ENCODE assay signal across 8 cellular contexts in genomic region chr5:160421625-160422258, GRCh38. TPM values are rescaled to one million over a fixed set of nuclear protein-coding genes. Genes with fewer than 3 reads are reported as not detected.
A peak's percentile ranks its signal among the peaks of the same experiment; 100 is the strongest.
DNase-seq lines count a peak whose midpoint lies in the region; TF ChIP-seq lines count a peak whose summit lies in the region.

TSS of gene PTTG1 (plus strand) at chr5:160421855. CDS start at chr5:160422313, 458 bp downstream.

- H3K27me3 Mint-ChIP-seq in H9 (ENCODE audit: low read depth) (no peaks in the 10 kb centered on the region), neural progenitor cell (ENCODE audit: insufficient read depth, low read depth) (no peaks in the 10 kb centered on the region)

- H3K4me1 ChIP-seq in ES-I3 (ENCODE audit: insufficient read depth, low read length) (peaks cover 10% of the 10 kb centered on the region), H9 (ENCODE audit: insufficient read depth, low read length) (peaks cover 8% of the 10 kb centered on the region; the same call in 1 of the 2 replicates), neural progenitor cell (peaks cover 50% of the 10 kb centered on the region), stomach smooth muscle (ENCODE audit: control insufficient read depth, insufficient read depth, low read length) (peaks cover 7% of the 10 kb centered on the region)

- TF ChIP-seq CTCF in H9 (conservative IDR thresholded peaks at IDR 0.05) (no peak), fibroblast of villous mesenchyme (IDR thresholded peaks at IDR 0.05; ENCODE audit: insufficient read depth, low read depth, low read length) (no peak), neural progenitor cell (IDR thresholded peaks at IDR 0.05) (no peak)

- H3K36me3 Mint-ChIP-seq in H9 (ENCODE audit: insufficient read depth in 1 of 3, low read depth in 3 of 3) (peaks cover 25 to 31% (median 31%) of the 10 kb centered on the region in 3 experiments; a peak in 6 of 7 replicates), neural progenitor cell (peaks cover 7% of the 10 kb centered on the region)

- no peak within 1 kb of the TSS for H2BK120ac ChIP-seq in H9 (ENCODE audit: low read depth, low read length, poor library complexity, severe bottlenecking)

- H2BK5ac ChIP-seq in H9 (ENCODE audit: insufficient read length, low read length), result no peak within 1 kb of the TSS

- H3K9me3 Mint-ChIP-seq in H9 (no peaks in the 10 kb centered on the region), neural progenitor cell (no peaks in the 10 kb centered on the region)

- H3K27ac ChIP-seq in H9 (ENCODE audit: insufficient read length, low read depth, low read length) (no peak within 1 kb of the TSS), neural progenitor cell (no peak within 1 kb of the TSS), stomach smooth muscle (ENCODE audit: low read length) (no peak within 1 kb of the TSS)

- H3K4me3 Mint-ChIP-seq in H9 (peak within 1 kb of the TSS; percentile 91 to 92), neural progenitor cell (peak within 1 kb of the TSS; percentile 94)

- no peak within 1 kb of the TSS for H4K5ac ChIP-seq in H9 (ENCODE audit: insufficient read length, low read depth, low read length)

- H3K27me3 ChIP-seq in H9 (ENCODE audit: insufficient read depth, low read length), result no peaks in the 10 kb centered on the region
- no peaks in the 10 kb centered on the region for H3K27me3 ChIP-seq in neural progenitor cell
- no peaks in the 10 kb centered on the region for H3K27me3 ChIP-seq in stomach smooth muscle (ENCODE audit: control insufficient read depth in 1 of 2, insufficient read depth in 2 of 2, low read length in 2 of 2)

- peaks cover 5% of the 10 kb centered on the region for H3K23me2 ChIP-seq in H9 (ENCODE audit: insufficient read length, low read depth, low read length, poor library complexity, severe bottlenecking)

- peak; percentile 97 for DNase-seq in H9
- DNase-seq in M059J (ENCODE audit: low read depth), result peak; percentile 97
- DNase-seq in SHP77 treated with DMSO at 0.1 percent for 48 hours (lab: John Stamatoyannopoulos, UW), result peak; percentile 94
- peak; percentile 88 for DNase-seq in activated effector memory CD4-positive, alpha-beta T cell treated with Interleukin-2 at 50 U/mL for 16 hours
- peak; percentile 97 for DNase-seq in fibroblast of villous mesenchyme (ENCODE audit: low read depth)
- peak; percentile 99 for DNase-seq in neural progenitor cell (ENCODE audit: low spot score)

- H3K9me3 ChIP-seq in ES-I3 (ENCODE audit: control insufficient read depth, insufficient read depth, low read length) (no peaks in the 10 kb centered on the region), H9 (ENCODE audit: control insufficient read depth, low read depth, low read length) (no peaks in the 10 kb centered on the region), neural progenitor cell (ENCODE audit: low read depth) (no peaks in the 10 kb centered on the region), stomach smooth muscle (ENCODE audit: control insufficient read depth in 2 of 2, low read length in 2 of 2) (no peaks in the 10 kb centered on the region)

- H4K8ac ChIP-seq in H9 (replicated peaks; ENCODE audit: insufficient read length, low read depth, low read length), result no peak within 1 kb of the TSS

- peaks cover 45 to 55% of the 10 kb centered on the region in 2 experiments for H3K4me1 Mint-ChIP-seq in H9
- H3K4me1 Mint-ChIP-seq in neural progenitor cell, result peaks cover 58% of the 10 kb centered on the region

- no peak within 1 kb of the TSS for H3K23ac ChIP-seq in H9 (ENCODE audit: insufficient read length, low read depth, low read length)

- no peak within 1 kb of the TSS for H3K4ac ChIP-seq in H9 (ENCODE audit: low read depth, low read length)

- peaks cover 9% of the 10 kb centered on the region; the same call in 1 of the 2 replicates for H3K79me2 ChIP-seq in H9 (ENCODE audit: insufficient read depth, low read length)
- peaks cover 69% of the 10 kb centered on the region for H3K79me2 ChIP-seq in neural progenitor cell (ENCODE audit: low read depth)

- no peak within 1 kb of the TSS for H3K56ac ChIP-seq in H9 (ENCODE audit: insufficient read length, low read depth, low read length)

- peaks cover 15% of the 10 kb centered on the region for H3F3A ChIP-seq in neural progenitor cell (ENCODE audit: low read depth)

- no peak within 1 kb of the TSS for H2BK15ac ChIP-seq in H9 (ENCODE audit: low read depth, low read length)

- peak within 1 kb of the TSS; percentile 25; the same call in 1 of the 2 replicates for H3K14ac ChIP-seq in H9 (ENCODE audit: insufficient read depth, low read length)

- H3T11ph ChIP-seq in H9 (ENCODE audit: low read length), result no peak within 1 kb of the TSS

- H3K27ac Mint-ChIP-seq in H9 (peak within 1 kb of the TSS in 2 of 3 experiments; percentile 93 to 96; a peak in 5 of 7 replicates), neural progenitor cell (peak within 1 kb of the TSS; percentile 95)

- H3K9ac ChIP-seq in ES-I3 (ENCODE audit: low read depth, low read length) (peak within 1 kb of the TSS; percentile 71), H9 (ENCODE audit: extremely low read depth, insufficient read length, low read length) (peak within 1 kb of the TSS; percentile 38), neural progenitor cell (peak within 1 kb of the TSS; percentile 62), stomach smooth muscle (ENCODE audit: low read length in 2 of 2) (peak within 1 kb of the TSS in 1 of 2 donors; percentile 61)

- H2AFZ ChIP-seq in H9 (ENCODE audit: low read length) (no peak within 1 kb of the TSS), neural progenitor cell (replicated peaks) (peak within 1 kb of the TSS; percentile 35)

- WGBS in H9 (ENCODE audit: extremely low coverage, insufficient read length, low lambda C conversion rate), result no CpG with 5 or more reads among the region's 39 CpGs

- H3K4me2 ChIP-seq in H9 (ENCODE audit: insufficient read depth, insufficient read length, low read length) (peak within 1 kb of the TSS; percentile 81), neural progenitor cell (peak within 1 kb of the TSS; percentile 87)

- peak within 1 kb of the TSS; percentile 66 for H3K4me3 ChIP-seq in fibroblast of villous mesenchyme (ENCODE audit: low read depth, low read length)
- peak within 1 kb of the TSS; percentile 93 for H3K4me3 ChIP-seq in neural progenitor cell
- H3K4me3 ChIP-seq in stomach smooth muscle (ENCODE audit: low read length in 2 of 2), result peak within 1 kb of the TSS; percentile 72 to 74

- H3K36me3 ChIP-seq in ES-I3 (ENCODE audit: insufficient read depth, low read length) (peaks cover 10% of the 10 kb centered on the region; the same call in 1 of the 2 replicates), neural progenitor cell (peaks cover 15% of the 10 kb centered on the region), stomach smooth muscle (ENCODE audit: control insufficient read depth in 2 of 2, insufficient read depth in 2 of 2, low read length in 2 of 2) (no peaks in the 10 kb centered on the region)

- no peak within 1 kb of the TSS for H2BK12ac ChIP-seq in H9 (ENCODE audit: insufficient read length, low read depth, low read length)

- no peak within 1 kb of the TSS for H2AK5ac ChIP-seq in H9 (ENCODE audit: insufficient read length, low read length)

- H4K20me1 ChIP-seq in H9 (ENCODE audit: control insufficient read depth, insufficient read depth, insufficient read length) (no peaks in the 10 kb centered on the region), neural progenitor cell (ENCODE audit: low read depth) (peaks cover 35% of the 10 kb centered on the region)

- H2BK20ac ChIP-seq in H9 (ENCODE audit: low read depth, low read length, poor library complexity, severe bottlenecking), result no peak within 1 kb of the TSS

- H3K18ac ChIP-seq in H9 (ENCODE audit: insufficient read length, low read depth, low read length), result peak within 1 kb of the TSS; percentile 61

- peaks cover 6% of the 10 kb centered on the region for H3K79me1 ChIP-seq in H9 (ENCODE audit: insufficient read depth, low read depth, low read length, poor library complexity, severe bottlenecking)

- H4K91ac ChIP-seq in H9 (ENCODE audit: insufficient read length, low read depth, low read length), result no peak within 1 kb of the TSS

RNA-seq across cellular contexts. Expression of gene PTTG1, which starts in this region (rescaled TPM):
- 263 and 279 TPM in 2 replicates for total RNA-seq in H9 (2021)
- total RNA-seq in M059J (2014; rRNA removed; shearing (Covaris generic)), result 1,224 and 1,388 TPM in 2 replicates
- 158 and 180 TPM in 2 replicates for total RNA-seq in fibroblast of villous mesenchyme
- 425 and 435 TPM in 2 replicates for total RNA-seq in neural progenitor cell (ENCODE audit: low replicate concordance)
